In genomic region chr13:29543230-29544215, GRCh38 we compare ENCODE assay signal across 8 cellular contexts. TPM values are rescaled to one million over a fixed set of nuclear protein-coding genes. Genes with fewer than 3 reads are reported as not detected.
DNase-seq lines count a peak whose midpoint lies in the region; ATAC-seq and TF ChIP-seq lines count a peak whose summit lies in the region.

No MANE protein-coding gene starts in this region.

- DNase-seq in Kasumi-1 (lab: John Stamatoyannopoulos, UW) (peak; percentile 15 to 34), KG1 (lab: John Stamatoyannopoulos, UW) (no peak), suprapubic skin (ENCODE audit: low spot score in 2 of 2) (no peak), medulla oblongata (ENCODE audit: extremely low spot score) (no peak)
- peak; percentile 71 for DNase-seq in activated naive CD8-positive, alpha-beta T cell treated with anti-CD3 and anti-CD28 coated beads for 36 hours
- peak; percentile 83 for DNase-seq in stimulated activated CD4-positive, alpha-beta T cell treated with anti-CD3 and anti-CD28 coated beads, Interleukin-1b, Interleukin-23, amount 100 ng/mL, for 48 hours

- WGBS in suprapubic skin = 84% methylated on average over 16 of the region's 16 CpGs

- peaks cover 31% of the 10 kb centered on the region for H3K36me3 Mint-ChIP-seq in activated naive CD8-positive, alpha-beta T cell treated with anti-CD3 and anti-CD28 coated beads for 36 hours

- H3K27me3 ChIP-seq in suprapubic skin = no peaks in the 10 kb centered on the region

- TF ChIP-seq POLR2A in suprapubic skin (IDR thresholded peaks at IDR 0.05) = no peak

- no peak for TF ChIP-seq CTCF in suprapubic skin (IDR thresholded peaks at IDR 0.05)

- ATAC-seq in GM18499 (IDR thresholded peaks at IDR 0.05; ENCODE audit: insufficient read depth, unreplicated experiment) (peak; percentile 97), GM21786 (IDR thresholded peaks at IDR 0.05; ENCODE audit: unreplicated experiment) (peak; percentile 99)

- H3K27ac ChIP-seq in suprapubic skin = no peak overlapping the region

- H3K4me3 ChIP-seq in suprapubic skin = no peak overlapping the region

- no peaks in the 10 kb centered on the region for H3K9me3 Mint-ChIP-seq in activated naive CD8-positive, alpha-beta T cell treated with anti-CD3 and anti-CD28 coated beads for 36 hours

- H3K27ac Mint-ChIP-seq in activated naive CD8-positive, alpha-beta T cell treated with anti-CD3 and anti-CD28 coated beads for 36 hours = peak overlapping the region; percentile 65

- H3K4me1 Mint-ChIP-seq in activated naive CD8-positive, alpha-beta T cell treated with anti-CD3 and anti-CD28 coated beads for 36 hours = peaks cover 34% of the 10 kb centered on the region

- TF ChIP-seq EP300 in suprapubic skin (IDR thresholded peaks at IDR 0.05) = no peak

- H3K36me3 ChIP-seq in suprapubic skin = peaks cover 8% of the 10 kb centered on the region

- no peak overlapping the region for H3K4me3 Mint-ChIP-seq in activated naive CD8-positive, alpha-beta T cell treated with anti-CD3 and anti-CD28 coated beads for 36 hours

- H3K9me3 ChIP-seq in suprapubic skin = no peaks in the 10 kb centered on the region

- H3K27me3 Mint-ChIP-seq in activated naive CD8-positive, alpha-beta T cell treated with anti-CD3 and anti-CD28 coated beads for 36 hours = no peaks in the 10 kb centered on the region

- H3K4me1 ChIP-seq in suprapubic skin = peaks cover 19% of the 10 kb centered on the region

RNA-seq across cellular contexts. Expression of gene SLC7A1, which starts 52.0 kb away (rescaled TPM):
- total RNA-seq in activated naive CD8-positive, alpha-beta T cell treated with anti-CD3 and anti-CD28 coated beads for 36 hours = 100 to 1,000 TPM; 152 to 155 TPM
- 100 to 1,000 TPM in 1 of 4 donors, 10 to 100 TPM in 3; 72.6 to 101 (median 86.7) TPM for total RNA-seq in suprapubic skin

Comparison
In these comparisons a context has a peak if more than half of its experiments do, and no peak if none do; other contexts are left out.
1. DNase-seq: peak in Kasumi-1 (2 of 2), activated naive CD8-positive, alpha-beta T cell treated with anti-CD3 and anti-CD28 coated beads for 36 hours (single experiment) and stimulated activated CD4-positive, alpha-beta T cell treated with anti-CD3 and anti-CD28 coated beads, Interleukin-1b, Interleukin-23, amount 100 ng/mL, for 48 hours (single experiment); none in KG1 (single experiment), suprapubic skin (0 of 2) and medulla oblongata (single experiment).